In the genomic region with DNA sequence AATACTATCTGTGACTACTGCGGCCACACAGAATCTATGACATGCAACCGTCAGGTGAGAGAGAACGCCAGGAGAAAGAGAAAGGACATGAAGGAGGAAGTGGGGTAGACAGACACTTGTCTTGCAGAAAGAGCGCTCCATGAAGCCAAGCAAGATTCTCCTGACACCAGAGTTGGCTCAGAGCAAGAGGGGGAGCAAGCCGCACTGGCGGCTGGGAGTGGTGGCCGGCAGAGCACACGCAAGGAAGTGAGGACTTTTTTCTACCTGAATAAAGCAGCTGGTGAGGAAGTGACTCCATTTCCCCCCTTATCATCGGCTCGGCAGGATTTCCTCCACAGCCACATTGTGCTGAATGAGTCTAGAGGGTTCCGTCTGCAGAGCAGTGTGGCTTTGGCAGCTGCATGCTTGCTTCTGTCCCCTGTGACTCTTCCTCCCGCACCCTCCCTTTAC, we compare ENCODE assay signal across 8 cellular contexts.
A peak's percentile ranks its signal among the peaks of the same experiment; 100 is the strongest.
DNase-seq lines count a peak whose midpoint lies in the region; ATAC-seq, FAIRE-seq and TF ChIP-seq lines count a peak whose summit lies in the region.

No MANE protein-coding gene starts in this region.

- H3K27me3 Mint-ChIP-seq in glutamatergic neuron (ENCODE audit: unreplicated experiment) = peaks cover 4% of the 10 kb centered on the region

- H3K9me3 Mint-ChIP-seq in glutamatergic neuron (ENCODE audit: unreplicated experiment) = peaks cover 4% of the 10 kb centered on the region

- TF ChIP-seq CTCF in glutamatergic neuron (IDR thresholded peaks at IDR 0.05; ENCODE audit: partially characterized antibody, unreplicated experiment) = no peak

- H3K27ac Mint-ChIP-seq in glutamatergic neuron (ENCODE audit: unreplicated experiment) = no peak overlapping the region

- H3K36me3 Mint-ChIP-seq in glutamatergic neuron (ENCODE audit: unreplicated experiment) = peaks cover 4% of the 10 kb centered on the region

- peak; percentile 26 for ATAC-seq in HG03460 (IDR thresholded peaks at IDR 0.05; ENCODE audit: unreplicated experiment)
- no peak for ATAC-seq in GM19463 (IDR thresholded peaks at IDR 0.05; ENCODE audit: unreplicated experiment)

- DNase-seq in GM12891 (ENCODE audit: insufficient read length, low spot score) (no peak), medulla oblongata (ENCODE audit: extremely low spot score) (peak; percentile 44), globus pallidus (ENCODE audit: low spot score) (no peak), cerebellar nuclear complex (lab: John Stamatoyannopoulos, UW) (no peak), glutamatergic neuron (no peak)
- DNase-seq in activated CD8-positive, alpha-beta memory T cell treated with anti-CD3 and anti-CD28 coated beads, Interleukin-2, amount 50 U/mL, for 4 hours = peak; percentile 55

- peaks cover 17% of the 10 kb centered on the region for H3K4me1 Mint-ChIP-seq in glutamatergic neuron (ENCODE audit: low read depth, unreplicated experiment)

- FAIRE-seq in GM12891 (lab: Jason Lieb, UNC) = peak; percentile 95

- no peak overlapping the region for H3K4me3 Mint-ChIP-seq in glutamatergic neuron (ENCODE audit: unreplicated experiment)

- no peak; the same call in 1 of the 2 replicates for TF ChIP-seq POLR2A in GM12891 (IDR thresholded peaks at IDR 0.05; ENCODE audit: low read depth, low read length)

TF ChIP-seq in GM12891, 5 proteins besides CTCF, POLR2A, EP300 and RAD21:
- no peak for TF ChIP-seq POU2F2 (IDR thresholded peaks at IDR 0.05; ENCODE audit: low read depth, low read length)
- no peak for TF ChIP-seq PAX5 (IDR thresholded peaks at IDR 0.05; ENCODE audit: insufficient read depth, low read length, severe bottlenecking)
- TF ChIP-seq SPI1 (IDR thresholded peaks at IDR 0.05; ENCODE audit: low read depth, low read length) = peak; percentile 79
- TF ChIP-seq TAF1 (IDR thresholded peaks at IDR 0.05; ENCODE audit: low read depth, low read length) = no peak
- 0 out of 2 replicates have a peak, but pooled peaks have one; percentile 17 for TF ChIP-seq POLR2AphosphoS5 (IDR thresholded peaks at IDR 0.05; ENCODE audit: low read depth, low read length)

Comparison
In these comparisons a context has a peak if more than half of its experiments do, and no peak if none do; other contexts are left out.
1. DNase-seq: peak in activated CD8-positive, alpha-beta memory T cell treated with anti-CD3 and anti-CD28 coated beads, Interleukin-2, amount 50 U/mL, for 4 hours (single experiment) and medulla oblongata (single experiment); none in GM12891 (single experiment), globus pallidus (single experiment), cerebellar nuclear complex (0 of 2) and glutamatergic neuron (single experiment).